Comparison of ENCODE assay signal across 8 cellular contexts in the genomic region with DNA sequence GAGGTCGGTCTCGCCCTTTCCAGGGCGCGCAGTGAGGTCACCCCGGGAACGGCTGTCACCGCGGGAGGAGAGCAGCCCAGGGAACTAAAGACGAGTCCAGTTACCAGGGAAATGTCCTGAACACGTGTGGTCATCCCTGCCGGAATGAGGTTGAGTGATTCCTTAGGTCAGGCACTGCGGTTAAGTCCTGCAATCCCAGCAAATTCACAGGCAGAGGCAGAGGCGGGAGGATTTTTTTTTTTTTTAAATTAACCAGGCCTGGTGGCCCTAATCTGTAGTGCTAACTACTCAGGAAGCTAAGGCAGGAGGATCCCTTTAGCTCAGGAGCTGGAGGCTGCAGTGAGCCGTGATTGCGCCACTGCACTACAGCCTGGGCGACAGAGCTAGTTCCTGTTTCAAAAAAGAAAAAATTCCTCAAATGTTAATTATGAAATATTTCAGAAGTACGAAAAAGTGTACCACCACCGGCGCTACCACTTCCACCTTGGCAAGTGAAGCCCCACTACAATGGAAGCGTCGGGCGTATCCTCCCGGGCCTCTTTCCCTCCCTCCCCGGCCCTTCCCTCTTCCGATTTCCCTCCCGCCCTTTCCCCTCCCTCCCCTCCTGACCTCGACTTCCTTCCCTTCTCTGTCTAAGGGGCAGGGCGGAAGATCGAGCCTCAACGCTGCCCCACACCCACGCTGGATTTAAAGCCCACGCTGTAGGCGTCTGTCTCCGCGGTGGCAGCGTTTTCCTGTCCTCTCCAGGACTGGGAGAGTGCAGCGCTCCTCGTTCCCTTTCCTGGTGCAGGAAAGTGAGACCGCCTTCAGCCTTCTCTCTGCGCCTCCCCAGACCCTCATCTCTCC. TPM values are rescaled to one million over a fixed set of nuclear protein-coding genes. Genes with fewer than 3 reads are reported as not detected.
DNase-seq lines count a peak whose midpoint lies in the region; ATAC-seq and TF ChIP-seq lines count a peak whose summit lies in the region.

No MANE protein-coding gene starts in this region.

- intact Hi-C loops in transverse colon (cut with DNase I; ENCODE audit: low total_unique reads): no loop called here

- H3K79me2 ChIP-seq in ACC112 (ENCODE audit: control insufficient read depth, insufficient read depth, low read length, unreplicated experiment): no peaks in the 10 kb centered on the region
- no peaks in the 10 kb centered on the region for H3K79me2 ChIP-seq in GM23338 (replicated peaks; ENCODE audit: insufficient read depth)

- H3K4me1 ChIP-seq in ACC112 (ENCODE audit: control insufficient read depth, insufficient read depth, low read length, unreplicated experiment) (peaks cover 11% of the 10 kb centered on the region), GM23338 (ENCODE audit: insufficient read depth) (peaks cover 14% of the 10 kb centered on the region), transverse colon (peaks cover 0 to 21% (median 2%) of the 10 kb centered on the region in 4 donors)

- no peak overlapping the region for H3K27ac Mint-ChIP-seq in GM23338
- no peak overlapping the region for H3K27ac Mint-ChIP-seq in mesothelial cell of epicardium

- WGBS in transverse colon (ENCODE audit: low coverage in 1 of 2), 2 donors: 0 to 5% methylated on average over 10 to 40 of the region's 40 CpGs

- H3K27me3 ChIP-seq in ACC112 (ENCODE audit: insufficient read depth, low read length): peaks cover 8% of the 10 kb centered on the region; the same call in 1 of the 2 replicates
- peaks cover 92% of the 10 kb centered on the region for H3K27me3 ChIP-seq in GM23338 (ENCODE audit: insufficient read depth)
- peaks cover 39% of the 10 kb centered on the region for H3K27me3 ChIP-seq in transverse colon

- in situ Hi-C loops in transverse colon (cut with MboI; ENCODE audit: low pct_ligation_motif_present in 1 of 4, low pct_unique_long_range_greater_than_20kb in 1 of 4, low sequenced_read_pairs in 3 of 4): no loop called here

- no peak for TF ChIP-seq EP300 in transverse colon (IDR thresholded peaks at IDR 0.05; ENCODE audit: low read depth)

- peak overlapping the region; percentile 91 for H3K4me2 ChIP-seq in GM23338

- H2AFZ ChIP-seq in ACC112 (ENCODE audit: low read length, unreplicated experiment): peak overlapping the region; percentile 59
- H2AFZ ChIP-seq in GM23338: peak overlapping the region; percentile 98

- peaks cover 49% of the 10 kb centered on the region for H3K27me3 Mint-ChIP-seq in GM23338 (ENCODE audit: insufficient read depth, low read depth, poor library complexity)
- peaks cover 60% of the 10 kb centered on the region for H3K27me3 Mint-ChIP-seq in mesothelial cell of epicardium (ENCODE audit: low read depth)

- DNase-seq in GM23338 (ENCODE audit: low spot score) (peak; percentile 72), epithelial cell of proximal tubule (ENCODE audit: low read depth) (no peak), mesothelial cell of epicardium (ENCODE audit: low spot score in 2 of 2, unreplicated experiment in 2 of 2) (no peak), transverse colon (peak; percentile 54), NCI-H1417 treated with DMSO at 0.1 percent for 48 hours (lab: John Stamatoyannopoulos, UW) (no peak)
- peak; percentile 34 for DNase-seq in activated CD4-positive, alpha-beta T cell treated with anti-CD3 and anti-CD28 coated beads for 48 hours
- no peak for DNase-seq in activated CD4-positive, CD25-positive, alpha-beta regulatory T cell treated with anti-CD3 and anti-CD28 coated beads, Interleukin-2, amount 50 U/mL, for 72 hours

- peak overlapping the region; percentile 78 for H3K4me3 ChIP-seq in ACC112 (ENCODE audit: low read depth, low read length)
- H3K4me3 ChIP-seq in GM23338: peak overlapping the region; percentile 71
- peak overlapping the region; percentile 53 for H3K4me3 ChIP-seq in epithelial cell of proximal tubule (ENCODE audit: low read depth, low read length)
- peak overlapping the region in 3 of 4 donors; percentile 9 to 49 (median 27) for H3K4me3 ChIP-seq in transverse colon

- peak; percentile 19 for TF ChIP-seq POLR2A in transverse colon (IDR thresholded peaks at IDR 0.05)

- H3K9me3 Mint-ChIP-seq in GM23338 (peaks cover 14% of the 10 kb centered on the region), mesothelial cell of epicardium (peaks cover 6% of the 10 kb centered on the region)

- H3K27ac ChIP-seq in ACC112 (ENCODE audit: low read depth, low read length) (peak overlapping the region; percentile 28; the same call in 1 of the 2 replicates), GM23338 (ENCODE audit: low read depth) (no peak overlapping the region), transverse colon (peak overlapping the region; percentile 51 to 71 (median 58))

- H3K4me1 Mint-ChIP-seq in GM23338 (peaks cover 8% of the 10 kb centered on the region), mesothelial cell of epicardium (peaks cover 8% of the 10 kb centered on the region)

- H3K9me2 ChIP-seq in GM23338 (ENCODE audit: insufficient read depth): no peaks in the 10 kb centered on the region

- ATAC-seq in GM23338: peak; percentile 84

- no peaks in the 10 kb centered on the region for H3K9me3 ChIP-seq in transverse colon

- TF ChIP-seq CTCF in GM23338 (conservative IDR thresholded peaks at IDR 0.05; ENCODE audit: low read depth in 2 of 2) (no peak), epithelial cell of proximal tubule (conservative IDR thresholded peaks at IDR 0.05; ENCODE audit: low read depth, low read length) (no peak), mesothelial cell of epicardium (IDR thresholded peaks at IDR 0.05; ENCODE audit: unreplicated experiment) (no peak), transverse colon (IDR thresholded peaks at IDR 0.05) (peak in 1 of 5 experiments; percentile 11)

- peaks cover 7% of the 10 kb centered on the region; the same call in 1 of the 2 replicates for H3K36me3 ChIP-seq in ACC112 (ENCODE audit: insufficient read depth, low read length)
- H3K36me3 ChIP-seq in GM23338 (ENCODE audit: insufficient read depth): no peaks in the 10 kb centered on the region
- no peaks in the 10 kb centered on the region for H3K36me3 ChIP-seq in transverse colon

- H3F3A ChIP-seq in GM23338 (replicated peaks; ENCODE audit: low read depth): 0 out of 2 replicates have a peak, but pooled peaks cover 5% of the 10 kb centered on the region

- peaks cover 5% of the 10 kb centered on the region; the same call in 2 of the 3 replicates for H3K36me3 Mint-ChIP-seq in GM23338 (ENCODE audit: low read depth)
- peaks cover 4% of the 10 kb centered on the region for H3K36me3 Mint-ChIP-seq in mesothelial cell of epicardium

- H3K4me3 Mint-ChIP-seq in GM23338 (peak overlapping the region; percentile 79), mesothelial cell of epicardium (peak overlapping the region; percentile 72)

- H4K20me1 ChIP-seq in GM23338 (replicated peaks; ENCODE audit: insufficient read depth): peaks cover 4% of the 10 kb centered on the region

TF ChIP-seq in GM23338, 12 proteins besides CTCF, POLR2A, EP300 and RAD21:
- TF ChIP-seq EZH2 (IDR thresholded peaks at IDR 0.05; ENCODE audit: low read depth, unreplicated experiment) (peak; percentile 87), JUNB (IDR thresholded peaks at IDR 0.05; ENCODE audit: unreplicated experiment) (no peak), ZNF331 (CRISPR knock-in tag; IDR thresholded peaks at IDR 0.05; ENCODE audit: low read depth) (no peak)
TF ChIP-seq in GM23338: peak in this region for 1.

RNA-seq across cellular contexts. Expression of a gene that starts 27.3 kb away (rescaled TPM):
- 0.04 TPM in 1 of 2 replicates, not detected in the other for total RNA-seq in GM23338 (2014; rRNA removed; shearing (Covaris generic))
- polyA plus RNA-seq in GM23338 (2016; fragmentation: Nextera tagmentation; extraction: Ambion mirVana): 0.19 TPM in 1 of 2 replicates, not detected in the other
- 2.1 and 2.8 TPM in 2 replicates for total RNA-seq in epithelial cell of proximal tubule
- total RNA-seq in mesothelial cell of epicardium: 34.1 to 37.7 TPM (median 36.9 TPM) in 3 replicates
- total RNA-seq in transverse colon: 10 to 100 TPM in 1 of 4 donors, 1 to 10 TPM in 3; 3.0 to 18.6 (median 6.0) TPM

Comparison
In these comparisons a context has a peak if more than half of its experiments do, and no peak if none do; other contexts are left out.
1. H3K4me3 ChIP-seq: peak in every context shown above with its lines; median percentile 78 in ACC112; 71 in GM23338; 53 in epithelial cell of proximal tubule; 27 in transverse colon.
2. DNase-seq: peak in GM23338 (single experiment), activated CD4-positive, alpha-beta T cell treated with anti-CD3 and anti-CD28 coated beads for 48 hours (single experiment) and transverse colon (single experiment); none in epithelial cell of proximal tubule (single experiment), mesothelial cell of epicardium (0 of 2), NCI-H1417 treated with DMSO at 0.1 percent for 48 hours (single experiment) and activated CD4-positive, CD25-positive, alpha-beta regulatory T cell treated with anti-CD3 and anti-CD28 coated beads, Interleukin-2, amount 50 U/mL, for 72 hours (single experiment).